Comparison of ENCODE assay signal across 24 cellular contexts in the genomic region with DNA sequence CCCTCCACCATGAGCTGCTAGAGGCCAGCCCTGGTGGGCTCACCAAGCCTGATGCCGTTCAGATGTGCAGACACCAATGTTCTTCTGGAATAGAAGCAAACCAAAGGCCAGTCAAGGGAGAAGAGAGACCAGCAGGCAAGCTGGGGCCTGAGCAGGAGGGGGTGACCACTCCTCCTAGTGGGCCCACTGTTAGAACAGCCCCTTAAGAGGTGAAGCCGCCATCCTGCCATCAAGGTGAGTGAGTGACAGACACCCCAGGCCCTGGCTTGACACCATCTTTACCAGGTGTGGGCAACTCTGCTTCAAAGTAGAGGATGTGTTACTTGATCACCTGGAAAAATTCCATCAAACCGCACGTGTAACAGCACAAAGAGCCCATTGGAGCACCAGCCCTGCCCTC. TPM values are rescaled to one million over a fixed set of nuclear protein-coding genes. Genes with fewer than 3 reads are reported as not detected.
DNase-seq lines count a peak whose midpoint lies in the region; ATAC-seq, FAIRE-seq and TF ChIP-seq lines count a peak whose summit lies in the region.
"Had no signal": no experiment of that assay in that cellular context is flagged by ENCODE, and none has a peak within 500 bp of the region (broad histone marks: within the 10 kb centered on the region; RNA-seq: fewer than 3 reads in every experiment).

No MANE protein-coding gene starts in this region.

- no peak overlapping the region for H3K4me3 Mint-ChIP-seq in progenitor cell of endocrine pancreas (ENCODE audit: low read depth)
- H3K4me3 Mint-ChIP-seq: GM23338 had no signal

- H3K9ac ChIP-seq in kidney (ENCODE audit: low read length in 2 of 2): no peak overlapping the region

- DNase-seq in right atrium auricular region (ENCODE audit: low spot score) (peak; percentile 55), heart right ventricle (no peak), left lobe of liver (ENCODE audit: low spot score) (peak; percentile 41), progenitor cell of endocrine pancreas (ENCODE audit: low spot score, unreplicated experiment) (no peak), kidney (no peak), NCI-H1436 treated with DMSO at 0.1 percent for 48 hours (lab: John Stamatoyannopoulos, UW) (no peak)
- DNase-seq: C1 segment of cervical spinal cord; CD8-positive, alpha-beta memory T cell; DMS53; EL; NCI-H1105 treated with DMSO at 0.1 percent for 48 hours; NCI-H187; NCI-H2227 treated with DMSO at 0.1 percent for 48 hours; NCI-H510A treated with DMSO at 0.1 percent for 48 hours; NCI-H82; PC-3; RPMI8226; SHP77 treated with DMSO at 0.1 percent for 48 hours had no signal

- H3K9me3 ChIP-seq in right atrium auricular region (no peaks in the 10 kb centered on the region), heart right ventricle (no peaks in the 10 kb centered on the region), kidney (ENCODE audit: control insufficient read depth in 1 of 2, low read length in 2 of 2) (no peaks in the 10 kb centered on the region)

- H3K4me3 ChIP-seq in right atrium auricular region: no peak overlapping the region
- H3K4me3 ChIP-seq in heart right ventricle: no peak overlapping the region
- no peak overlapping the region for H3K4me3 ChIP-seq in kidney (ENCODE audit: low read length in 2 of 2)
- H3K4me3 ChIP-seq: GM12878, GM23338, K562 had no signal

- H3K9me3 Mint-ChIP-seq in progenitor cell of endocrine pancreas (ENCODE audit: low read depth): no peaks in the 10 kb centered on the region
- H3K9me3 Mint-ChIP-seq: CD8-positive, alpha-beta memory T cell; GM23338 had no signal

- intact Hi-C loops in heart right ventricle (cut with DNase I): no loop called here
- intact Hi-C loops in kidney (cut with DNase I): no loop called here

- no peaks in the 10 kb centered on the region for H3K27me3 ChIP-seq in right atrium auricular region
- H3K27me3 ChIP-seq in heart right ventricle: peaks cover 0 to 5% (median 0%) of the 10 kb centered on the region in 7 donors

- H3K4me1 Mint-ChIP-seq in progenitor cell of endocrine pancreas (ENCODE audit: low read depth): peaks cover 5% of the 10 kb centered on the region
- H3K4me1 Mint-ChIP-seq: CD8-positive, alpha-beta memory T cell had no signal

- H3K36me3 ChIP-seq in right atrium auricular region (no peaks in the 10 kb centered on the region), heart right ventricle (peaks cover 0 to 10% (median 0%) of the 10 kb centered on the region in 9 donors), kidney (ENCODE audit: control insufficient read depth in 1 of 2, insufficient read depth in 2 of 2, low read length in 2 of 2) (peaks cover under 1 to 7% of the 10 kb centered on the region in 2 donors)

- ATAC-seq in heart right ventricle (no peak), left lobe of liver (no peak), HG03280 (IDR thresholded peaks at IDR 0.05; ENCODE audit: unreplicated experiment) (no peak)
- ATAC-seq: GM12878, GM23338, K562, PC-3 had no signal

- H3K27ac ChIP-seq in right atrium auricular region (no peak overlapping the region), heart right ventricle (no peak overlapping the region), kidney (ENCODE audit: low read depth in 2 of 2, low read length in 2 of 2) (no peak overlapping the region)

- TF ChIP-seq CTCF in right atrium auricular region (IDR thresholded peaks at IDR 0.05) (no peak), heart right ventricle (IDR thresholded peaks at IDR 0.05) (no peak), progenitor cell of endocrine pancreas (IDR thresholded peaks at IDR 0.05; ENCODE audit: unreplicated experiment) (no peak), kidney (IDR thresholded peaks at IDR 0.05; ENCODE audit: borderline replicate concordance, extremely low read depth, insufficient read depth) (no peak)

- H3K27me3 Mint-ChIP-seq in progenitor cell of endocrine pancreas: no peaks in the 10 kb centered on the region

- 74 to 87% methylated on average over 4 of the region's 4 CpGs for WGBS in heart right ventricle, 2 donors

- H3K27ac Mint-ChIP-seq in progenitor cell of endocrine pancreas: peak overlapping the region; percentile 47
- H3K27ac Mint-ChIP-seq: GM23338 had no signal

- H3K4me1 ChIP-seq in right atrium auricular region (peaks cover 0 to 8% of the 10 kb centered on the region in 2 donors), heart right ventricle (peaks cover 0 to 20% (median 8%) of the 10 kb centered on the region in 9 donors), kidney (ENCODE audit: control insufficient read depth in 1 of 2, insufficient read depth in 1 of 2, low read depth in 1 of 2, low read length in 2 of 2) (peaks cover 4 to 5% of the 10 kb centered on the region in 2 donors)

- no peak for FAIRE-seq in kidney (lab: Jason Lieb, UNC)
- FAIRE-seq: A204.1, GM12878, GM19239, K562 had no signal

- peaks cover 38% of the 10 kb centered on the region for H3K36me3 Mint-ChIP-seq in progenitor cell of endocrine pancreas (ENCODE audit: insufficient read depth)
- H3K36me3 Mint-ChIP-seq: CD8-positive, alpha-beta memory T cell had no signal

RNA-seq across cellular contexts. Expression of gene AMBP, which starts 20.9 kb away (rescaled TPM):
- total RNA-seq in right atrium auricular region: not detected
- total RNA-seq in heart right ventricle: not detected
- under 1 TPM in 1 of 2 donors, not detected in 1; 0.01 TPM for polyA plus RNA-seq in heart right ventricle
- total RNA-seq in left lobe of liver: 6,364 TPM
- total RNA-seq in progenitor cell of endocrine pancreas: 678 and 717 TPM in 2 replicates
- 5.3 TPM for total RNA-seq in kidney
- polyA plus RNA-seq in kidney (ENCODE audit: insufficient read depth, low read depth, low replicate concordance): 43.5 TPM
- total RNA-seq: CD8-positive, alpha-beta memory T cell had no signal
- polyA plus RNA-seq: CD8-positive, alpha-beta memory T cell; K562 had no signal

RNA-seq across cellular contexts. Expression of gene KIF12, which starts 41.9 kb away (rescaled TPM):
- total RNA-seq in right atrium auricular region (not detected), heart right ventricle (under 1 TPM in 2 of 10 donors, not detected in 8; 0.13 to 0.45 TPM), left lobe of liver (18.5 TPM), progenitor cell of endocrine pancreas (166 and 176 TPM in 2 replicates), kidney (202 TPM)
- polyA plus RNA-seq in heart right ventricle (not detected), kidney (ENCODE audit: insufficient read depth, low read depth, low replicate concordance) (155 TPM)
- total RNA-seq: CD8-positive, alpha-beta memory T cell; GM12878; K562 had no signal
- polyA plus RNA-seq: CD8-positive, alpha-beta memory T cell; GM12878; K562 had no signal

Comparison
In these comparisons a context has a peak if more than half of its experiments do, and no peak if none do; other contexts are left out.
1. DNase-seq: peak in right atrium auricular region (single experiment) and left lobe of liver (single experiment); none in heart right ventricle (0 of 2), progenitor cell of endocrine pancreas (single experiment), kidney (single experiment) and NCI-H1436 treated with DMSO at 0.1 percent for 48 hours (single experiment).
2. RNA of gene AMBP, which starts 20.9 kb away (total RNA-seq): 6,364 TPM in left lobe of liver (single experiment) and 678 to 717 TPM in progenitor cell of endocrine pancreas; 5.3 TPM in kidney (single experiment), not detected in right atrium auricular region and not detected in heart right ventricle; every median in the first group is over 100 times any median in the second.
3. RNA of gene KIF12, which starts 41.9 kb away (total RNA-seq): 202 TPM in kidney (single experiment), 166 to 176 TPM in progenitor cell of endocrine pancreas and 18.5 TPM in left lobe of liver (single experiment); not detected in right atrium auricular region and 0.13 to 0.45 TPM in heart right ventricle; every median in the first group is over 10 times any median in the second.